In the genomic region with DNA sequence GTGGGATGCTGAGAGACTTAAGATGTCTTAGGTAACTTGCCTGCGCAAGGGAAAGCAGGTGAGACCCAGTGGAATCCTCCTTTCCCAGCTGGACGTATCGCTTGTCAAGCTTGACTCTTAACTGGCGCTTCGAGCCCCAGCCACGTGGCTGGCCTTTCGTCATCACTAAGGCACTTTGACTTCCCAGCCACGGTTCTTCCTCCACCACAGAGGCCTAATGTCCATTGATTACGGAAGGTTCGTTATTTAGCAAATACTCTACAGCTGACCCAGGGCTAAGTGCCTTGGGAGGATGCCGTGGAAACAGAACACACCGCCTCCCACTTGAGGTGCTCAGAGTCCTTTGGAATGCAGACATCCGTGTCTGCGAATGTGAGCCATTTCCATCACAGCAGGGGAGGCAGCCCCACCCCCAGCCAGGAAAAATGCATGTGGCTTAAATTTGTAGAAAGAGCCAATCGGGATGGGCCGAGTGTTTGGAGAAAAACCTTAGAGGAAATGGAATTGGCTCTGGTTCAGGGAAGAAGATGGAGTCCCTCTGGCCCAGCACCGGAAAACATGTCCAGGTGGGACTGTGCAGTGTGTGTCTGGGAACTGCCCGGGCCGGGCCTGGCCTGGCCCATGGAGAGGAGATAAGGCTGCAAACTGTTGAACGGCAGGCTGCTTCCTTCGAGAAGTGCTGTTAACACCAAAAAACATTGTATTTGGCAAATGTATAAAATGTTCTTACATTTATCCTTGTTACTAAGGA, we compare ENCODE assay signal across 13 cellular contexts.
DNase-seq lines count a peak whose midpoint lies in the region; ATAC-seq, FAIRE-seq and TF ChIP-seq lines count a peak whose summit lies in the region.
"Had no signal": no experiment of that assay in that cellular context is flagged by ENCODE, and none has a peak within 500 bp of the region (broad histone marks: within the 10 kb centered on the region; RNA-seq: fewer than 3 reads in every experiment).

No MANE protein-coding gene starts in this region.

- peak overlapping the region; percentile 90 to 99 (median 91) for H3K27ac ChIP-seq in thyroid gland

- TF ChIP-seq POLR2A in thyroid gland (IDR thresholded peaks at IDR 0.05) = peak in 1 of 2 donors; percentile 47

- peaks cover 31 to 36% of the 10 kb centered on the region in 2 donors for H3K4me1 ChIP-seq in thyroid gland

- DNase-seq in activated naive CD4-positive, alpha-beta T cell treated with Interleukin-2 at 50 U/mL for 16 hours = no peak
- no peak for DNase-seq in activated B cell treated with CpG ODN at 0.5 μM for 24 hours
- peak; percentile 68 for DNase-seq in iPS-NIHi7 (ENCODE audit: extremely low spot score)
- DNase-seq in thyroid gland = peak; percentile 95 to 96
- DNase-seq in GM19239 (ENCODE audit: insufficient read length, low spot score) = no peak
- no peak for DNase-seq in T-helper 9 cell
- DNase-seq: activated T-cell treated with anti-CD3 and anti-CD28 coated beads for 4 hours; COR-L47; effector CD8-positive, alpha-beta T cell; HFFc6; NCI-H2081 treated with DMSO at 0.1 percent for 48 hours had no signal

- CTCF ChIA-PET in activated B cell treated with CpG ODN at 0.5 μM for 24 hours (lab: Charles Lee) = no interaction called here

- POLR2A ChIA-PET in activated B cell treated with CpG ODN at 0.5 μM for 24 hours (lab: Charles Lee) = interaction anchor here (2.3 to 2.6 kb wide), 2 partner anchors 56 to 59 kb away, joined by 10 to 36 read pairs; no protein-coding TSS in a partner anchor

- no peaks in the 10 kb centered on the region for H3K9me3 Mint-ChIP-seq in activated naive CD4-positive, alpha-beta T cell treated with anti-CD3 and anti-CD28 coated beads, Interleukin-2, amount 50 U/mL, for 24 hours
- no peaks in the 10 kb centered on the region for H3K9me3 Mint-ChIP-seq in activated B cell treated with CpG ODN at 0.5 μM for 24 hours
- H3K9me3 Mint-ChIP-seq: HFFc6 had no signal

- no peaks in the 10 kb centered on the region for H3K27me3 Mint-ChIP-seq in activated naive CD4-positive, alpha-beta T cell treated with anti-CD3 and anti-CD28 coated beads, Interleukin-2, amount 50 U/mL, for 24 hours
- H3K27me3 Mint-ChIP-seq in activated B cell treated with CpG ODN at 0.5 μM for 24 hours = no peaks in the 10 kb centered on the region

- FAIRE-seq in GM19239 (lab: Jason Lieb, UNC) = no peak

- TF ChIP-seq CTCF in activated B cell treated with CpG ODN at 0.5 μM for 24 hours (IDR thresholded peaks at IDR 0.05) (no peak), thyroid gland (IDR thresholded peaks at IDR 0.05) (no peak)

- H3K9me3 ChIP-seq in thyroid gland = no peaks in the 10 kb centered on the region

- no peaks in the 10 kb centered on the region for H3K36me3 ChIP-seq in thyroid gland

- H3K4me3 Mint-ChIP-seq in activated naive CD4-positive, alpha-beta T cell treated with anti-CD3 and anti-CD28 coated beads, Interleukin-2, amount 50 U/mL, for 24 hours = peak overlapping the region; percentile 55
- peak overlapping the region; percentile 97 for H3K4me3 Mint-ChIP-seq in activated B cell treated with CpG ODN at 0.5 μM for 24 hours
- H3K4me3 Mint-ChIP-seq: HFFc6 had no signal

- H3K4me1 Mint-ChIP-seq in activated naive CD4-positive, alpha-beta T cell treated with anti-CD3 and anti-CD28 coated beads, Interleukin-2, amount 50 U/mL, for 24 hours = peaks cover 61% of the 10 kb centered on the region
- H3K4me1 Mint-ChIP-seq in activated B cell treated with CpG ODN at 0.5 μM for 24 hours = peaks cover 72% of the 10 kb centered on the region

- no peak overlapping the region for H3K4me3 ChIP-seq in thyroid gland (replicated peaks in 1 of 3)

- 26 to 30% methylated on average over 21 of the region's 21 CpGs for WGBS in thyroid gland, 2 donors

- peak overlapping the region; percentile 74 for H3K27ac Mint-ChIP-seq in activated naive CD4-positive, alpha-beta T cell treated with anti-CD3 and anti-CD28 coated beads, Interleukin-2, amount 50 U/mL, for 24 hours
- peak overlapping the region; percentile 99 for H3K27ac Mint-ChIP-seq in activated B cell treated with CpG ODN at 0.5 μM for 24 hours
- H3K27ac Mint-ChIP-seq: HFFc6 had no signal

- ATAC-seq in activated B cell treated with CpG ODN at 0.5 μM for 24 hours (ENCODE audit: low read depth) (no peak), HG02678 (IDR thresholded peaks at IDR 0.05; ENCODE audit: unreplicated experiment) (no peak)

- intact Hi-C loops in activated B cell treated with CpG ODN at 0.5 μM for 24 hours (cut with micrococcal nuclease) (loop anchor here (2.0 to 10.0 kb wide), 3 partner anchors 55 to 689 kb away; partner anchors contain the start of genes CRADD and SOCS2), thyroid gland (cut with DNase I) (no loop called here)

- H3K36me3 Mint-ChIP-seq in activated naive CD4-positive, alpha-beta T cell treated with anti-CD3 and anti-CD28 coated beads, Interleukin-2, amount 50 U/mL, for 24 hours = peaks cover 19% of the 10 kb centered on the region
- H3K36me3 Mint-ChIP-seq in activated B cell treated with CpG ODN at 0.5 μM for 24 hours (ENCODE audit: low read depth) = peaks cover 50% of the 10 kb centered on the region

- no peaks in the 10 kb centered on the region for H3K27me3 ChIP-seq in thyroid gland

Comparison
In these comparisons a context has a peak if more than half of its experiments do, and no peak if none do; other contexts are left out.
1. DNase-seq: peak in iPS-NIHi7 (single experiment) and thyroid gland (2 of 2); none in activated naive CD4-positive, alpha-beta T cell treated with Interleukin-2 at 50 U/mL for 16 hours (single experiment), activated B cell treated with CpG ODN at 0.5 μM for 24 hours (single experiment), GM19239 (single experiment) and T-helper 9 cell (single experiment).